1 cellular context compared by ENCODE assay signal in genomic region chr2:9391961-9392695, GRCh38.
TF ChIP-seq lines count a peak whose summit lies in the region.

No MANE protein-coding gene starts in this region.

TF ChIP-seq in WTC11, 78 proteins besides CTCF, POLR2A, EP300 and RAD21 (continued from another document):
- TF ChIP-seq, protein P1, sequence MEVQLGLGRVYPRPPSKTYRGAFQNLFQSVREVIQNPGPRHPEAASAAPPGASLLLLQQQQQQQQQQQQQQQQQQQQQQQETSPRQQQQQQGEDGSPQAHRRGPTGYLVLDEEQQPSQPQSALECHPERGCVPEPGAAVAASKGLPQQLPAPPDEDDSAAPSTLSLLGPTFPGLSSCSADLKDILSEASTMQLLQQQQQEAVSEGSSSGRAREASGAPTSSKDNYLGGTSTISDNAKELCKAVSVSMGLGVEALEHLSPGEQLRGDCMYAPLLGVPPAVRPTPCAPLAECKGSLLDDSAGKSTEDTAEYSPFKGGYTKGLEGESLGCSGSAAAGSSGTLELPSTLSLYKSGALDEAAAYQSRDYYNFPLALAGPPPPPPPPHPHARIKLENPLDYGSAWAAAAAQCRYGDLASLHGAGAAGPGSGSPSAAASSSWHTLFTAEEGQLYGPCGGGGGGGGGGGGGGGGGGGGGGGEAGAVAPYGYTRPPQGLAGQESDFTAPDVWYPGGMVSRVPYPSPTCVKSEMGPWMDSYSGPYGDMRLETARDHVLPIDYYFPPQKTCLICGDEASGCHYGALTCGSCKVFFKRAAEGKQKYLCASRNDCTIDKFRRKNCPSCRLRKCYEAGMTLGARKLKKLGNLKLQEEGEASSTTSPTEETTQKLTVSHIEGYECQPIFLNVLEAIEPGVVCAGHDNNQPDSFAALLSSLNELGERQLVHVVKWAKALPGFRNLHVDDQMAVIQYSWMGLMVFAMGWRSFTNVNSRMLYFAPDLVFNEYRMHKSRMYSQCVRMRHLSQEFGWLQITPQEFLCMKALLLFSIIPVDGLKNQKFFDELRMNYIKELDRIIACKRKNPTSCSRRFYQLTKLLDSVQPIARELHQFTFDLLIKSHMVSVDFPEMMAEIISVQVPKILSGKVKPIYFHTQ (CRISPR knock-in tag; IDR thresholded peaks at IDR 0.05): no peak
- no peak for TF ChIP-seq NFYB (CRISPR knock-in tag; conservative IDR thresholded peaks at IDR 0.05; ENCODE audit: low read depth)
- no peak for TF ChIP-seq ESRRA (CRISPR knock-in tag; IDR thresholded peaks at IDR 0.05; ENCODE audit: borderline replicate concordance)
- TF ChIP-seq SMAD3 (CRISPR knock-in tag; IDR thresholded peaks at IDR 0.05; ENCODE audit: borderline replicate concordance): no peak
- TF ChIP-seq ZMAT4 (CRISPR knock-in tag; IDR thresholded peaks at IDR 0.05): no peak
- TF ChIP-seq, protein P2, sequence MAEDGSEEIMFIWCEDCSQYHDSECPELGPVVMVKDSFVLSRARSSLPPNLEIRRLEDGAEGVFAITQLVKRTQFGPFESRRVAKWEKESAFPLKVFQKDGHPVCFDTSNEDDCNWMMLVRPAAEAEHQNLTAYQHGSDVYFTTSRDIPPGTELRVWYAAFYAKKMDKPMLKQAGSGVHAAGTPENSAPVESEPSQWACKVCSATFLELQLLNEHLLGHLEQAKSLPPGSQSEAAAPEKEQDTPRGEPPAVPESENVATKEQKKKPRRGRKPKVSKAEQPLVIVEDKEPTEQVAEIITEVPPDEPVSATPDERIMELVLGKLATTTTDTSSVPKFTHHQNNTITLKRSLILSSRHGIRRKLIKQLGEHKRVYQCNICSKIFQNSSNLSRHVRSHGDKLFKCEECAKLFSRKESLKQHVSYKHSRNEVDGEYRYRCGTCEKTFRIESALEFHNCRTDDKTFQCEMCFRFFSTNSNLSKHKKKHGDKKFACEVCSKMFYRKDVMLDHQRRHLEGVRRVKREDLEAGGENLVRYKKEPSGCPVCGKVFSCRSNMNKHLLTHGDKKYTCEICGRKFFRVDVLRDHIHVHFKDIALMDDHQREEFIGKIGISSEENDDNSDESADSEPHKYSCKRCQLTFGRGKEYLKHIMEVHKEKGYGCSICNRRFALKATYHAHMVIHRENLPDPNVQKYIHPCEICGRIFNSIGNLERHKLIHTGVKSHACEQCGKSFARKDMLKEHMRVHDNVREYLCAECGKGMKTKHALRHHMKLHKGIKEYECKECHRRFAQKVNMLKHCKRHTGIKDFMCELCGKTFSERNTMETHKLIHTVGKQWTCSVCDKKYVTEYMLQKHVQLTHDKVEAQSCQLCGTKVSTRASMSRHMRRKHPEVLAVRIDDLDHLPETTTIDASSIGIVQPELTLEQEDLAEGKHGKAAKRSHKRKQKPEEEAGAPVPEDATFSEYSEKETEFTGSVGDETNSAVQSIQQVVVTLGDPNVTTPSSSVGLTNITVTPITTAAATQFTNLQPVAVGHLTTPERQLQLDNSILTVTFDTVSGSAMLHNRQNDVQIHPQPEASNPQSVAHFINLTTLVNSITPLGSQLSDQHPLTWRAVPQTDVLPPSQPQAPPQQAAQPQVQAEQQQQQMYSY (CRISPR knock-in tag; IDR thresholded peaks at IDR 0.05): no peak
- TF ChIP-seq GABPB1 (CRISPR knock-in tag; IDR thresholded peaks at IDR 0.05): no peak
- TF ChIP-seq ZNF416 (CRISPR knock-in tag; IDR thresholded peaks at IDR 0.05): no peak
- TF ChIP-seq, protein P3, sequence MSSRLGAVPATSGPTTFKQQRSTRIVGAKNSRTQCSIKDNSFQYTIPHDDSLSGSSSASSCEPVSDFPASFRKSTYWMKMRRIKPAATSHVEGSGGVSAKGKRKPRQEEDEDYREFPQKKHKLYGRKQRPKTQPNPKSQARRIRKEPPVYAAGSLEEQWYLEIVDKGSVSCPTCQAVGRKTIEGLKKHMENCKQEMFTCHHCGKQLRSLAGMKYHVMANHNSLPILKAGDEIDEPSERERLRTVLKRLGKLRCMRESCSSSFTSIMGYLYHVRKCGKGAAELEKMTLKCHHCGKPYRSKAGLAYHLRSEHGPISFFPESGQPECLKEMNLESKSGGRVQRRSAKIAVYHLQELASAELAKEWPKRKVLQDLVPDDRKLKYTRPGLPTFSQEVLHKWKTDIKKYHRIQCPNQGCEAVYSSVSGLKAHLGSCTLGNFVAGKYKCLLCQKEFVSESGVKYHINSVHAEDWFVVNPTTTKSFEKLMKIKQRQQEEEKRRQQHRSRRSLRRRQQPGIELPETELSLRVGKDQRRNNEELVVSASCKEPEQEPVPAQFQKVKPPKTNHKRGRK (CRISPR knock-in tag; IDR thresholded peaks at IDR 0.05; ENCODE audit: borderline replicate concordance): no peak
- no peak for TF ChIP-seq MXD4 (CRISPR knock-in tag; IDR thresholded peaks at IDR 0.05; ENCODE audit: borderline replicate concordance)
TF ChIP-seq in WTC11: peak in this region for 0.
